In genomic region chr12:108622425-108622824, GRCh38 we compare ENCODE assay signal across 8 cellular contexts. TPM values are rescaled to one million over a fixed set of nuclear protein-coding genes. Genes with fewer than 3 reads are reported as not detected.
DNase-seq lines count a peak whose midpoint lies in the region; ATAC-seq, FAIRE-seq and TF ChIP-seq lines count a peak whose summit lies in the region.

No MANE protein-coding gene starts in this region.

- H3K9me3 ChIP-seq in heart left ventricle (no peaks in the 10 kb centered on the region), suprapubic skin (no peaks in the 10 kb centered on the region), small intestine (ENCODE audit: control insufficient read depth, low read depth) (no peaks in the 10 kb centered on the region)

- peak overlapping the region in 10 of 12 donors; percentile 13 to 80 (median 41) for H3K27ac ChIP-seq in heart left ventricle
- peak overlapping the region; percentile 51 for H3K27ac ChIP-seq in suprapubic skin
- H3K27ac ChIP-seq in small intestine (ENCODE audit: low read depth in 1 of 2, low read length in 1 of 2): peak overlapping the region in 1 of 2 donors; percentile 36

- peak overlapping the region; percentile 58 for H3K27ac Mint-ChIP-seq in activated naive CD4-positive, alpha-beta T cell treated with anti-CD3 and anti-CD28 coated beads, Interleukin-2, amount 10 ng/mL, durations not matched to agents 7 days and 5 days
- H3K27ac Mint-ChIP-seq in T-cell: peak overlapping the region; percentile 82 to 90

- peaks cover 74% of the 10 kb centered on the region for H3K36me3 Mint-ChIP-seq in activated naive CD4-positive, alpha-beta T cell treated with anti-CD3 and anti-CD28 coated beads, Interleukin-2, amount 10 ng/mL, durations not matched to agents 7 days and 5 days
- peaks cover 53% of the 10 kb centered on the region for H3K36me3 Mint-ChIP-seq in T-cell

- H3K27me3 ChIP-seq in heart left ventricle (no peaks in the 10 kb centered on the region), suprapubic skin (no peaks in the 10 kb centered on the region), small intestine (ENCODE audit: control insufficient read depth in 2 of 2, insufficient read depth in 2 of 2, low read length in 2 of 2) (no peaks in the 10 kb centered on the region)

- H3K4me1 ChIP-seq in heart left ventricle: peaks cover 0 to 71% (median 13%) of the 10 kb centered on the region in 12 donors
- H3K4me1 ChIP-seq in suprapubic skin: peaks cover 8% of the 10 kb centered on the region
- H3K4me1 ChIP-seq in small intestine (ENCODE audit: control insufficient read depth in 2 of 2, insufficient read depth in 1 of 2, low read depth in 1 of 2, low read length in 1 of 2): no peaks in the 10 kb centered on the region

- ATAC-seq in T-cell (replicated peaks in 1 of 4): peak in 1 of 4 experiments; percentile 32
- peak in 3 of 4 donors; percentile 63 to 86 (median 73) for ATAC-seq in heart left ventricle
- no peak for ATAC-seq in HG03432 (IDR thresholded peaks at IDR 0.05; ENCODE audit: unreplicated experiment)
- no peak for ATAC-seq in HG03108 (IDR thresholded peaks at IDR 0.05; ENCODE audit: unreplicated experiment)

- POLR2A ChIA-PET in T-cell (lab: Charles Lee): interaction anchor here in 1 of 2 donors (0.6 kb wide), 1 partner anchor 14 kb away, joined by 7 read pairs; no protein-coding TSS in a partner anchor

- no peak for FAIRE-seq in small intestine (lab: Jason Lieb, UNC)

- H3K4me3 Mint-ChIP-seq in activated naive CD4-positive, alpha-beta T cell treated with anti-CD3 and anti-CD28 coated beads, Interleukin-2, amount 10 ng/mL, durations not matched to agents 7 days and 5 days: no peak overlapping the region
- H3K4me3 Mint-ChIP-seq in T-cell: peak overlapping the region in 1 of 3 donors; percentile 57

- no peaks in the 10 kb centered on the region for H3K27me3 Mint-ChIP-seq in activated naive CD4-positive, alpha-beta T cell treated with anti-CD3 and anti-CD28 coated beads, Interleukin-2, amount 10 ng/mL, durations not matched to agents 7 days and 5 days
- no peaks in the 10 kb centered on the region for H3K27me3 Mint-ChIP-seq in T-cell

- WGBS in heart left ventricle, 4 donors: 52 to 70% (median 59%) methylated on average over 3 to 4 of the region's 4 CpGs
- 55% methylated on average over 4 of the region's 4 CpGs for WGBS in suprapubic skin
- WGBS in small intestine, 3 donors: 33 to 40% (median 40%) methylated on average over 4 of the region's 4 CpGs

- no peaks in the 10 kb centered on the region for H3K9me3 Mint-ChIP-seq in activated naive CD4-positive, alpha-beta T cell treated with anti-CD3 and anti-CD28 coated beads, Interleukin-2, amount 10 ng/mL, durations not matched to agents 7 days and 5 days
- no peaks in the 10 kb centered on the region for H3K9me3 Mint-ChIP-seq in T-cell

- intact Hi-C loops in heart left ventricle (cut with DNase I): no loop called here

- TF ChIP-seq CTCF in heart left ventricle (IDR thresholded peaks at IDR 0.05): no peak
- no peak for TF ChIP-seq CTCF in suprapubic skin (IDR thresholded peaks at IDR 0.05)

- no peak for TF ChIP-seq EP300 in suprapubic skin (IDR thresholded peaks at IDR 0.05)

- H3K36me3 ChIP-seq in heart left ventricle (peaks cover 0 to 31% (median 0%) of the 10 kb centered on the region in 9 donors), suprapubic skin (no peaks in the 10 kb centered on the region), small intestine (ENCODE audit: control insufficient read depth in 2 of 2, insufficient read depth in 2 of 2, low read length in 2 of 2) (no peaks in the 10 kb centered on the region)

- TF ChIP-seq POLR2A in heart left ventricle (IDR thresholded peaks at IDR 0.05): no peak
- TF ChIP-seq POLR2A in suprapubic skin (IDR thresholded peaks at IDR 0.05): no peak

- CTCF ChIA-PET in activated naive CD4-positive, alpha-beta T cell treated with anti-CD3 and anti-CD28 coated beads, Interleukin-2, amount 10 ng/mL, durations not matched to agents 7 days and 5 days (lab: Charles Lee): interaction anchor here (8.7 to 9.2 kb wide), 2 partner anchors 9 to 56 kb away, joined by 160 to 268 read pairs; partner anchors contain the start of genes ISCU, SART3 and SELPLG
- CTCF ChIA-PET in T-cell (lab: Charles Lee): interaction anchor here (0.7 to 1.1 kb wide), 2 partner anchors 56 to 102 kb away, joined by 3 read pairs; no protein-coding TSS in a partner anchor

- H3K4me3 ChIP-seq in heart left ventricle: no peak overlapping the region
- H3K4me3 ChIP-seq in suprapubic skin: no peak overlapping the region
- no peak overlapping the region for H3K4me3 ChIP-seq in small intestine (ENCODE audit: low read depth in 1 of 2, low read length in 2 of 2)

- peaks cover 81% of the 10 kb centered on the region for H3K4me1 Mint-ChIP-seq in activated naive CD4-positive, alpha-beta T cell treated with anti-CD3 and anti-CD28 coated beads, Interleukin-2, amount 10 ng/mL, durations not matched to agents 7 days and 5 days
- H3K4me1 Mint-ChIP-seq in T-cell: peaks cover 72 to 91% (median 76%) of the 10 kb centered on the region in 3 donors

- DNase-seq in activated naive CD4-positive, alpha-beta T cell treated with anti-CD3 and anti-CD28 coated beads, Interleukin-2, amount 10 ng/mL, durations not matched to agents 7 days and 5 days: peak; percentile 37
- DNase-seq in activated naive CD4-positive, alpha-beta T cell treated with anti-CD3 and anti-CD28 coated beads, Interleukin-2, amount 50 U/mL, for 16 hours: no peak
- no peak for DNase-seq in T-cell
- peak in 3 of 5 donors; percentile 47 to 66 (median 52) for DNase-seq in heart left ventricle
- DNase-seq in suprapubic skin (ENCODE audit: low spot score in 2 of 2): no peak
- no peak for DNase-seq in small intestine

RNA-seq across cellular contexts. Expression of gene SELPLG, which starts 11.3 kb away (rescaled TPM):
- total RNA-seq in T-cell: 100 to 1,000 TPM; 102 to 220 (median 215) TPM
- 10 to 100 TPM in 2 of 9 donors, 1 to 10 TPM in 7; 1.1 to 26.7 (median 4.0) TPM for total RNA-seq in heart left ventricle
- polyA plus RNA-seq in heart left ventricle: 1 to 10 TPM; 1.0 to 4.5 TPM
- 1 to 10 TPM; 1.3 to 5.6 (median 3.0) TPM for total RNA-seq in suprapubic skin
- polyA plus RNA-seq in small intestine: 1 to 10 TPM; 1.1 to 7.2 (median 2.4) TPM

RNA-seq across cellular contexts. Expression of gene TMEM119, which starts 24.5 kb away (rescaled TPM):
- total RNA-seq in T-cell (1 to 10 TPM in 2 of 5 donors, under 1 TPM in 3; 0.13 to 3.9 (median 0.98) TPM), heart left ventricle (10 to 100 TPM in 1 of 9 donors, 1 to 10 TPM in 7, under 1 TPM in 1; 0.19 to 11.0 (median 2.2) TPM), suprapubic skin (10 to 100 TPM in 1 of 4 donors, 1 to 10 TPM in 2, under 1 TPM in 1; 0.24 to 10.9 (median 6.3) TPM)
- polyA plus RNA-seq in heart left ventricle (1 to 10 TPM in 1 of 2 donors, under 1 TPM in 1; 0.80 to 3.0 TPM), small intestine (1 to 10 TPM in 2 of 3 donors, under 1 TPM in 1; 0.67 to 6.9 (median 5.1) TPM)

Comparison
In these comparisons a context has a peak if more than half of its experiments do, and no peak if none do; other contexts are left out.
1. DNase-seq: peak in activated naive CD4-positive, alpha-beta T cell treated with anti-CD3 and anti-CD28 coated beads, Interleukin-2, amount 10 ng/mL, durations not matched to agents 7 days and 5 days (single experiment) and heart left ventricle (3 of 5); none in activated naive CD4-positive, alpha-beta T cell treated with anti-CD3 and anti-CD28 coated beads, Interleukin-2, amount 50 U/mL, for 16 hours (single experiment), T-cell (0 of 34), suprapubic skin (0 of 2) and small intestine (single experiment).
2. ATAC-seq: peak in heart left ventricle (3 of 4); none in HG03432 (single experiment) and HG03108 (single experiment).